In genomic region chr11:65468874-65469333, GRCh38 we compare ENCODE assay signal across 8 cellular contexts. TPM values are rescaled to one million over a fixed set of nuclear protein-coding genes. Genes with fewer than 3 reads are reported as not detected.
A peak's percentile ranks its signal among the peaks of the same experiment; 100 is the strongest.
DNase-seq lines count a peak whose midpoint lies in the region; ATAC-seq and TF ChIP-seq lines count a peak whose summit lies in the region.

No MANE protein-coding gene starts in this region.

- no peak for ATAC-seq in HG02981 (IDR thresholded peaks at IDR 0.05; ENCODE audit: unreplicated experiment)

- TF ChIP-seq CTCF in LNCaP clone FGC (IDR thresholded peaks at IDR 0.05; ENCODE audit: control insufficient read depth, extremely low read depth, insufficient read depth): peak; percentile 64
- TF ChIP-seq CTCF in choroid plexus epithelial cell (conservative IDR thresholded peaks at IDR 0.05; ENCODE audit: low read depth, low read length): peak; percentile 72

- no peak overlapping the region for H3K4me3 ChIP-seq in LNCaP clone FGC (ENCODE audit: low read depth, low read length)
- no peak overlapping the region for H3K4me3 ChIP-seq in choroid plexus epithelial cell (ENCODE audit: low read depth, low read length)

- peak in 2 of 3 experiments; percentile 69 to 87 for DNase-seq in NCI-H1417 (lab: John Stamatoyannopoulos, UW)
- no peak for DNase-seq in NCI-H1417 treated with DMSO at 0.1 percent for 48 hours (lab: John Stamatoyannopoulos, UW)
- peak; percentile 75 for DNase-seq in LNCaP clone FGC (ENCODE audit: low read depth)
- DNase-seq in T-helper 1 cell: peak in 4 of 5 donors; percentile 15 to 76 (median 38)
- peak; percentile 66 for DNase-seq in choroid plexus epithelial cell (ENCODE audit: low read depth)
- peak; percentile 86 for DNase-seq in mucosa of gallbladder (ENCODE audit: low spot score)
- no peak for DNase-seq in GOT3 (lab: John Stamatoyannopoulos, UW)

RNA-seq across cellular contexts. Expression of gene MALAT1, which starts 29.9 kb away (rescaled TPM):
- total RNA-seq in mucosa of gallbladder: 9,267 TPM

RNA-seq across cellular contexts. Expression of gene NEAT1, which starts 46.3 kb away (rescaled TPM):
- 1,012 TPM for total RNA-seq in mucosa of gallbladder

RNA-seq across cellular contexts. Expression of gene SCYL1, which starts 56.0 kb away (rescaled TPM):
- total RNA-seq in mucosa of gallbladder: 90.1 TPM

Comparison
In these comparisons a context has a peak if more than half of its experiments do, and no peak if none do; other contexts are left out.
1. DNase-seq: peak in NCI-H1417 (2 of 3), LNCaP clone FGC (single experiment), T-helper 1 cell (4 of 5), choroid plexus epithelial cell (single experiment) and mucosa of gallbladder (single experiment); none in NCI-H1417 treated with DMSO at 0.1 percent for 48 hours (single experiment) and GOT3 (single experiment).